In the genomic region with DNA sequence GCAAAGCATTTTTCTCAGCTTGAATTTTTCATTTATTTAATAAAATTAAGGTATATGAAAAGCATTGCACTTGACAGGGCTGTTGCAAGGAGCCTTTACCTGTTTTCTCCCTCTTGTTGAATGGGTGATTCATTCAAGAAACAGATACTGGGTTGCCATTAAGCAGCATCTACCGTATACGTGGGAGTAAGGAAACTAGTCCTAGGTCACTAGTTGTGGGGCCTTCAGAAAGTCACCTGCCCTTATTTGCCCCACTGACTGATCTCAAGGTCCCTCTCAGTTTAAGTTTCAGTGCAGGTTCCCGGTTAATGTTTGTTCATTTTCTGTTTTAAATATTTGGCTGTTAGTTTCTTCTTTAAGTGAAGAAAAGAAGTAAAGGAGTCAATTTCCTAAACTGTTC, we compare ENCODE assay signal across 14 cellular contexts. TPM values are rescaled to one million over a fixed set of nuclear protein-coding genes. Genes with fewer than 3 reads are reported as not detected.
A peak's percentile ranks its signal among the peaks of the same experiment; 100 is the strongest.
DNase-seq lines count a peak whose midpoint lies in the region; ATAC-seq lines count a peak whose summit lies in the region.
"Had no signal": no experiment of that assay in that cellular context is flagged by ENCODE, and none has a peak within 500 bp of the region (broad histone marks: within the 10 kb centered on the region; RNA-seq: fewer than 3 reads in every experiment).

No MANE protein-coding gene starts in this region.

- H3K27me3 Mint-ChIP-seq in activated naive CD4-positive, alpha-beta T cell treated with anti-CD3 and anti-CD28 coated beads for 36 hours (ENCODE audit: low read depth): no peaks in the 10 kb centered on the region
- H3K27me3 Mint-ChIP-seq in stimulated activated naive CD8-positive, alpha-beta T cell treated with anti-CD3 and anti-CD28 coated beads, Interleukin-15, amount 100 ng/mL, for 72 hours: no peaks in the 10 kb centered on the region
- H3K27me3 Mint-ChIP-seq: activated naive CD4-positive, alpha-beta T cell treated with anti-CD3 and anti-CD28 coated beads, Interleukin-2, amount 50 U/mL, for 24 hours; naive thymus-derived CD4-positive, alpha-beta T cell had no signal

- intact Hi-C loops in activated naive CD4-positive, alpha-beta T cell treated with anti-CD3 and anti-CD28 coated beads for 36 hours (cut with micrococcal nuclease): loop anchor here (1.0 kb wide), 1 partner anchor 34 kb away; the partner anchor contains the start of gene LHFPL1

- H3K9me3 Mint-ChIP-seq in activated naive CD4-positive, alpha-beta T cell treated with anti-CD3 and anti-CD28 coated beads for 36 hours: peaks cover 8% of the 10 kb centered on the region
- peaks cover 6% of the 10 kb centered on the region in 2 donors for H3K9me3 Mint-ChIP-seq in stimulated activated naive CD8-positive, alpha-beta T cell treated with anti-CD3 and anti-CD28 coated beads, Interleukin-15, amount 100 ng/mL, for 72 hours
- H3K9me3 Mint-ChIP-seq: activated naive CD4-positive, alpha-beta T cell treated with anti-CD3 and anti-CD28 coated beads, Interleukin-2, amount 50 U/mL, for 24 hours had no signal

- no peak overlapping the region for H3K4me3 Mint-ChIP-seq in activated naive CD4-positive, alpha-beta T cell treated with anti-CD3 and anti-CD28 coated beads for 36 hours
- peak overlapping the region; percentile 68 to 77 for H3K4me3 Mint-ChIP-seq in stimulated activated naive CD8-positive, alpha-beta T cell treated with anti-CD3 and anti-CD28 coated beads, Interleukin-15, amount 100 ng/mL, for 72 hours
- H3K4me3 Mint-ChIP-seq: activated naive CD4-positive, alpha-beta T cell treated with anti-CD3 and anti-CD28 coated beads, Interleukin-2, amount 50 U/mL, for 24 hours; naive thymus-derived CD4-positive, alpha-beta T cell had no signal

- no peak for DNase-seq in activated naive CD4-positive, alpha-beta T cell treated with anti-CD3 and anti-CD28 coated beads for 36 hours
- DNase-seq in activated naive CD4-positive, alpha-beta T cell treated with anti-CD3 and anti-CD28 coated beads, Interleukin-2, amount 50 U/mL, for 16 hours: no peak
- DNase-seq in stimulated activated naive CD8-positive, alpha-beta T cell treated with anti-CD3 and anti-CD28 coated beads, Interleukin-15, amount 100 ng/mL, for 72 hours: peak in 1 of 2 donors; percentile 11
- DNase-seq in NCI-H2107 (lab: John Stamatoyannopoulos, UW): no peak
- no peak for DNase-seq in stimulated activated CD8-positive, alpha-beta memory T cell treated with anti-CD3 and anti-CD28 coated beads, Interleukin-4, amount 100 ng/mL, for 48 hours
- DNase-seq: ACHN; MM.1S; naive thymus-derived CD4-positive, alpha-beta T cell had no signal

- H3K36me3 Mint-ChIP-seq in activated naive CD4-positive, alpha-beta T cell treated with anti-CD3 and anti-CD28 coated beads for 36 hours (ENCODE audit: low read depth): peaks cover 4% of the 10 kb centered on the region

- peak; percentile 53 for ATAC-seq in GM21723 (IDR thresholded peaks at IDR 0.05; ENCODE audit: unreplicated experiment)
- ATAC-seq in HG03159 (IDR thresholded peaks at IDR 0.05; ENCODE audit: unreplicated experiment): peak; percentile 45
- ATAC-seq in stimulated activated naive CD8-positive, alpha-beta T cell treated with anti-CD3 and anti-CD28 coated beads, Interleukin-15, amount 100 ng/mL, for 72 hours: peak; percentile 83
- ATAC-seq in HG02840 (IDR thresholded peaks at IDR 0.05; ENCODE audit: low FRiP score, unreplicated experiment): no peak
- ATAC-seq: naive thymus-derived CD4-positive, alpha-beta T cell had no signal

- H3K4me1 Mint-ChIP-seq in activated naive CD4-positive, alpha-beta T cell treated with anti-CD3 and anti-CD28 coated beads for 36 hours (ENCODE audit: low read depth): peaks cover 21% of the 10 kb centered on the region
- H3K4me1 Mint-ChIP-seq in stimulated activated naive CD8-positive, alpha-beta T cell treated with anti-CD3 and anti-CD28 coated beads, Interleukin-15, amount 100 ng/mL, for 72 hours: peaks cover 23% of the 10 kb centered on the region
- H3K4me1 Mint-ChIP-seq: activated naive CD4-positive, alpha-beta T cell treated with anti-CD3 and anti-CD28 coated beads, Interleukin-2, amount 50 U/mL, for 24 hours had no signal

- H3K27ac Mint-ChIP-seq in activated naive CD4-positive, alpha-beta T cell treated with anti-CD3 and anti-CD28 coated beads for 36 hours: peak overlapping the region; percentile 39
- H3K27ac Mint-ChIP-seq in stimulated activated naive CD8-positive, alpha-beta T cell treated with anti-CD3 and anti-CD28 coated beads, Interleukin-15, amount 100 ng/mL, for 72 hours: peak overlapping the region; percentile 58 to 63
- H3K27ac Mint-ChIP-seq: activated naive CD4-positive, alpha-beta T cell treated with anti-CD3 and anti-CD28 coated beads, Interleukin-2, amount 50 U/mL, for 24 hours had no signal

- CTCF ChIA-PET in activated naive CD4-positive, alpha-beta T cell treated with anti-CD3 and anti-CD28 coated beads for 36 hours (lab: Charles Lee): no interaction called here

RNA-seq across cellular contexts. Expression of gene LHFPL1, which starts 34.0 kb away (rescaled TPM):
- total RNA-seq in activated naive CD4-positive, alpha-beta T cell treated with anti-CD3 and anti-CD28 coated beads for 36 hours: not detected
- total RNA-seq: kidney epithelial cell, NCI-H460 had no signal
